1 cellular context compared by ENCODE assay signal in genomic region chr2:72913531-72914225, GRCh38.
TF ChIP-seq lines count a peak whose summit lies in the region.

No MANE protein-coding gene starts in this region.

TF ChIP-seq in A549, 52 proteins besides CTCF, POLR2A, EP300 and RAD21 (continued from another document):
- TF ChIP-seq, protein P1, sequence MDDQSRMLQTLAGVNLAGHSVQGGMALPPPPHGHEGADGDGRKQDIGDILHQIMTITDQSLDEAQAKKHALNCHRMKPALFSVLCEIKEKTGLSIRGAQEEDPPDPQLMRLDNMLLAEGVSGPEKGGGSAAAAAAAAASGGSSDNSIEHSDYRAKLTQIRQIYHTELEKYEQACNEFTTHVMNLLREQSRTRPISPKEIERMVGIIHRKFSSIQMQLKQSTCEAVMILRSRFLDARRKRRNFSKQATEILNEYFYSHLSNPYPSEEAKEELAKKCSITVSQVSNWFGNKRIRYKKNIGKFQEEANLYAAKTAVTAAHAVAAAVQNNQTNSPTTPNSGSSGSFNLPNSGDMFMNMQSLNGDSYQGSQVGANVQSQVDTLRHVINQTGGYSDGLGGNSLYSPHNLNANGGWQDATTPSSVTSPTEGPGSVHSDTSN (IDR thresholded peaks at IDR 0.05), result no peak
- TF ChIP-seq KDM5A (IDR thresholded peaks at IDR 0.05) (no peak), RFX5 (IDR thresholded peaks at IDR 0.05) (no peak)
- TF ChIP-seq, protein P2, sequence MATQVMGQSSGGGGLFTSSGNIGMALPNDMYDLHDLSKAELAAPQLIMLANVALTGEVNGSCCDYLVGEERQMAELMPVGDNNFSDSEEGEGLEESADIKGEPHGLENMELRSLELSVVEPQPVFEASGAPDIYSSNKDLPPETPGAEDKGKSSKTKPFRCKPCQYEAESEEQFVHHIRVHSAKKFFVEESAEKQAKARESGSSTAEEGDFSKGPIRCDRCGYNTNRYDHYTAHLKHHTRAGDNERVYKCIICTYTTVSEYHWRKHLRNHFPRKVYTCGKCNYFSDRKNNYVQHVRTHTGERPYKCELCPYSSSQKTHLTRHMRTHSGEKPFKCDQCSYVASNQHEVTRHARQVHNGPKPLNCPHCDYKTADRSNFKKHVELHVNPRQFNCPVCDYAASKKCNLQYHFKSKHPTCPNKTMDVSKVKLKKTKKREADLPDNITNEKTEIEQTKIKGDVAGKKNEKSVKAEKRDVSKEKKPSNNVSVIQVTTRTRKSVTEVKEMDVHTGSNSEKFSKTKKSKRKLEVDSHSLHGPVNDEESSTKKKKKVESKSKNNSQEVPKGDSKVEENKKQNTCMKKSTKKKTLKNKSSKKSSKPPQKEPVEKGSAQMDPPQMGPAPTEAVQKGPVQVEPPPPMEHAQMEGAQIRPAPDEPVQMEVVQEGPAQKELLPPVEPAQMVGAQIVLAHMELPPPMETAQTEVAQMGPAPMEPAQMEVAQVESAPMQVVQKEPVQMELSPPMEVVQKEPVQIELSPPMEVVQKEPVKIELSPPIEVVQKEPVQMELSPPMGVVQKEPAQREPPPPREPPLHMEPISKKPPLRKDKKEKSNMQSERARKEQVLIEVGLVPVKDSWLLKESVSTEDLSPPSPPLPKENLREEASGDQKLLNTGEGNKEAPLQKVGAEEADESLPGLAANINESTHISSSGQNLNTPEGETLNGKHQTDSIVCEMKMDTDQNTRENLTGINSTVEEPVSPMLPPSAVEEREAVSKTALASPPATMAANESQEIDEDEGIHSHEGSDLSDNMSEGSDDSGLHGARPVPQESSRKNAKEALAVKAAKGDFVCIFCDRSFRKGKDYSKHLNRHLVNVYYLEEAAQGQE (IDR thresholded peaks at IDR 0.05), result no peak
